ENCODE assay signal across 8 cellular contexts in genomic region chr19:1400281-1401137, GRCh38. TPM values are rescaled to one million over a fixed set of nuclear protein-coding genes. Genes with fewer than 3 reads are reported as not detected.
DNase-seq lines count a peak whose midpoint lies in the region; ATAC-seq and TF ChIP-seq lines count a peak whose summit lies in the region.

No MANE protein-coding gene starts in this region.

- CTCF ChIA-PET in BJ (lab: Yijun Ruan, JAX), result interaction anchor here (1.0 kb wide), 1 partner anchor 17 kb away, joined by 3 read pairs; the partner anchor contains the start of gene NDUFS7
- CTCF ChIA-PET in HEK293 (lab: Yijun Ruan, JAX), result no interaction called here
- CTCF ChIA-PET in WTC11 (lab: Charles Lee), result interaction anchor here (1.1 kb wide), 1 partner anchor 87 kb away, joined by 3 read pairs; no protein-coding TSS in a partner anchor

- H3K9me3 Mint-ChIP-seq in WTC11, result no peaks in the 10 kb centered on the region

- peaks cover 2% of the 10 kb centered on the region; the same call in 1 of the 2 replicates for H3K36me3 Mint-ChIP-seq in WTC11

- no peaks in the 10 kb centered on the region for H3K4me1 ChIP-seq in HEK293 (ENCODE audit: control insufficient read depth, insufficient read depth, low read length)
- peaks cover 2% of the 10 kb centered on the region for H3K4me1 ChIP-seq in rectal smooth muscle tissue (ENCODE audit: control insufficient read depth, insufficient read depth, low read length)

- H3K4me3 Mint-ChIP-seq in WTC11, result peak overlapping the region; percentile 65

- ATAC-seq in WTC11 (peak; percentile 5; the same call in 1 of the 2 replicates), GM18873 (IDR thresholded peaks at IDR 0.05; ENCODE audit: low FRiP score, unreplicated experiment) (no peak), HG03108 (IDR thresholded peaks at IDR 0.05; ENCODE audit: unreplicated experiment) (no peak)

- intact Hi-C loops in cardiac septum (cut with DNase I), result no loop called here

- DNase-seq in BJ (ENCODE audit: low read depth) (no peak), WTC11 (ENCODE audit: low spot score) (no peak), cardiac septum (ENCODE audit: low spot score) (peak; percentile 88), NCI-H2029 (lab: John Stamatoyannopoulos, UW) (no peak)

- H3K9me3 ChIP-seq in HEK293 (ENCODE audit: control insufficient read depth, insufficient read depth, low read depth, low read length), result no peaks in the 10 kb centered on the region

- no peaks in the 10 kb centered on the region; the same call in 1 of the 2 replicates for H3K36me3 ChIP-seq in BJ (ENCODE audit: control insufficient read depth, insufficient read depth, low read length)
- peaks cover 0 to 21% of the 10 kb centered on the region in 2 experiments; a peak in 1 of 3 replicates for H3K36me3 ChIP-seq in HEK293 (ENCODE audit: control insufficient read depth in 2 of 2, insufficient read depth in 1 of 2, low read length in 2 of 2)
- no peaks in the 10 kb centered on the region for H3K36me3 ChIP-seq in rectal smooth muscle tissue (ENCODE audit: control insufficient read depth, insufficient read depth, low read length)

- no peak overlapping the region for H3K9ac ChIP-seq in rectal smooth muscle tissue (ENCODE audit: low read length)

- TF ChIP-seq CTCF in BJ (IDR thresholded peaks at IDR 0.05; ENCODE audit: insufficient read depth, low read depth, low read length) (no peak), HEK293 (tag by site-specific recombination; IDR thresholded peaks at IDR 0.05) (no peak), WTC11 (IDR thresholded peaks at IDR 0.05) (no peak)

- H3K27ac Mint-ChIP-seq in WTC11, result no peak overlapping the region

- H3K27ac ChIP-seq in HEK293 (ENCODE audit: extremely low read depth, low read depth, low read length), result peak overlapping the region; percentile 42; the same call in 1 of the 2 replicates
- H3K27ac ChIP-seq in rectal smooth muscle tissue (ENCODE audit: low read depth, low read length), result no peak overlapping the region

- H3K4me3 ChIP-seq in BJ (ENCODE audit: low read depth, low read length) (peak overlapping the region; percentile 77), HEK293 (ENCODE audit: low read depth, low read length) (peak overlapping the region; percentile 61), rectal smooth muscle tissue (ENCODE audit: low read length) (peak overlapping the region; percentile 67)

- peaks cover 7% of the 10 kb centered on the region for H3K4me1 Mint-ChIP-seq in WTC11

- POLR2A ChIA-PET in BJ (lab: Charles Lee), result no interaction called here
- POLR2A ChIA-PET in HEK293 (lab: Yijun Ruan, JAX), result interaction anchor here (0.6 kb wide), 1 partner anchor 79 kb away, joined by 3 read pairs; no protein-coding TSS in a partner anchor
- POLR2A ChIA-PET in WTC11 (lab: Charles Lee), result no interaction called here

- H3K27me3 ChIP-seq in BJ (ENCODE audit: control insufficient read depth, insufficient read depth, low read length) (no peaks in the 10 kb centered on the region), rectal smooth muscle tissue (ENCODE audit: control insufficient read depth, insufficient read depth, low read length) (peaks cover 15% of the 10 kb centered on the region)

- peaks cover 6% of the 10 kb centered on the region; the same call in 1 of the 2 replicates for H3K27me3 Mint-ChIP-seq in WTC11 (ENCODE audit: low read depth)

TF ChIP-seq in HEK293, 187 proteins besides CTCF, POLR2A, EP300 and RAD21 (continues in another document):
- TF ChIP-seq ZNF324 (tag by site-specific recombination; IDR thresholded peaks at IDR 0.05), result peak; percentile 72; the same call in 1 of the 2 replicates
- no peak for TF ChIP-seq ZNF202 (tag by site-specific recombination; IDR thresholded peaks at IDR 0.05; ENCODE audit: borderline replicate concordance)
- TF ChIP-seq ZNF549 (tag by site-specific recombination; IDR thresholded peaks at IDR 0.05), result no peak
- TF ChIP-seq ZNF112 (tag by site-specific recombination; IDR thresholded peaks at IDR 0.05), result no peak
- 0 out of 2 replicates have a peak, but pooled peaks have one; percentile 89 for TF ChIP-seq PATZ1 (tag by site-specific recombination; IDR thresholded peaks at IDR 0.05)

TF ChIP-seq in WTC11, 78 proteins besides CTCF, POLR2A, EP300 and RAD21:
- TF ChIP-seq GTF2I (CRISPR knock-in tag; conservative IDR thresholded peaks at IDR 0.05) (peak; percentile 96), PREB (CRISPR knock-in tag; IDR thresholded peaks at IDR 0.05; ENCODE audit: borderline replicate concordance) (no peak), ZNF281 (CRISPR knock-in tag; IDR thresholded peaks at IDR 0.05) (no peak), TEAD1 (CRISPR knock-in tag; IDR thresholded peaks at IDR 0.05) (no peak), ZNF121 (CRISPR knock-in tag; IDR thresholded peaks at IDR 0.05) (peak; percentile 84), SMAD3 (CRISPR knock-in tag; IDR thresholded peaks at IDR 0.05; ENCODE audit: borderline replicate concordance) (no peak), KAT7 (CRISPR knock-in tag; IDR thresholded peaks at IDR 0.05; ENCODE audit: borderline replicate concordance) (0 out of 2 replicates have a peak, but pooled peaks have one; percentile 18), ELF4 (CRISPR knock-in tag; IDR thresholded peaks at IDR 0.05; ENCODE audit: low read depth) (no peak), FOXP1 (CRISPR knock-in tag; IDR thresholded peaks at IDR 0.05; ENCODE audit: borderline replicate concordance) (no peak), SMAD4 (CRISPR knock-in tag; IDR thresholded peaks at IDR 0.05) (no peak), SP1 (CRISPR knock-in tag; conservative IDR thresholded peaks at IDR 0.05) (no peak), GABPB1 (CRISPR knock-in tag; IDR thresholded peaks at IDR 0.05) (peak; percentile 60), CDX4 (CRISPR knock-in tag; IDR thresholded peaks at IDR 0.05; ENCODE audit: borderline replicate concordance) (no peak), ZBTB21 (CRISPR knock-in tag; IDR thresholded peaks at IDR 0.05; ENCODE audit: borderline replicate concordance) (no peak)

RNA-seq across cellular contexts. Expression of gene GAMT, which starts 0.8 kb away (rescaled TPM):
- polyA plus RNA-seq in BJ (2011; rRNA removed), result 26.9 and 43.7 TPM in 2 replicates
- 17.9 and 31.2 TPM in 2 replicates for polyA minus RNA-seq in BJ (2011; rRNA and poly(A)+ RNA removed)
- total RNA-seq in WTC11 (2021) (27.7 to 33.6 TPM (median 28.9 TPM) in 3 replicates), cardiac septum (51.6 TPM)

RNA-seq across cellular contexts. Expression of gene DAZAP1, which starts 6.9 kb away (rescaled TPM):
- polyA plus RNA-seq in BJ (2011; rRNA removed), result 38.3 and 48.9 TPM in 2 replicates
- polyA minus RNA-seq in BJ (2011; rRNA and poly(A)+ RNA removed), result 18.8 and 19.6 TPM in 2 replicates
- total RNA-seq in WTC11 (2021), result 338 to 360 TPM (median 339 TPM) in 3 replicates
- total RNA-seq in cardiac septum, result 81.2 TPM

RNA-seq across cellular contexts. Expression of gene NDUFS7, which starts 16.8 kb away (rescaled TPM):
- 35.5 and 59.6 TPM in 2 replicates for polyA plus RNA-seq in BJ (2011; rRNA removed)
- polyA minus RNA-seq in BJ (2011; rRNA and poly(A)+ RNA removed), result 12.9 and 20.4 TPM in 2 replicates
- total RNA-seq in WTC11 (2021) (136 to 149 TPM (median 139 TPM) in 3 replicates), cardiac septum (233 TPM)

RNA-seq across cellular contexts. Expression of gene RPS15, which starts 37.7 kb away (rescaled TPM):
- 854 and 1,597 TPM in 2 replicates for polyA plus RNA-seq in BJ (2011; rRNA removed)
- 665 and 710 TPM in 2 replicates for polyA minus RNA-seq in BJ (2011; rRNA and poly(A)+ RNA removed)
- total RNA-seq in WTC11 (2021) (1,932 to 2,169 TPM (median 2,158 TPM) in 3 replicates), cardiac septum (479 TPM)

RNA-seq across cellular contexts. Expression of gene APC2, which starts 49.4 kb away (rescaled TPM):
- 0.07 and 0.11 TPM in 2 replicates for polyA plus RNA-seq in BJ (2011; rRNA removed)
- polyA minus RNA-seq in BJ (2011; rRNA and poly(A)+ RNA removed), result 0.36 and 0.43 TPM in 2 replicates
- total RNA-seq in WTC11 (2021) (1.0 to 1.4 TPM (median 1.1 TPM) in 3 replicates), cardiac septum (0.08 TPM)
